In the genomic region with DNA sequence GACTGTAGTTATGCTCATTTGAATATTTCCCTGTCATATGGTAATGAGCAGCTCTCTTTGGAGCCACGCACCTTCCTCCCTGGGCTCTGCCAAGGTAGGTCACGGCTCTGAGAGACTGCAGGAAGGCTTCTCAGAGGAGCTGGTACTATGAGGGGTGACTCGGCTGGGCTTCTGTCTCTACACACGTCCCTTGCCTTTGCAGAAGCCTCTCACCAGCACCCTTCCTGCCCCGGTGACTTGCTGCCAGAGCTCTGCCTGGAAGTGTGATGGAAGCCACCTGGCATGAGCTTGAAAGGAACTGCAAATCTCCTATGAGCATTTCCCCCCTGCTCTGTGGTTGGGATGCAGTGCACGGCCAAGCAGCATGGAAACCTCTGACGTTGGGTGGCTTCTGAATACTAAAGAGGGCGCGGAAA, we compare ENCODE assay signal across 23 cellular contexts.
DNase-seq lines count a peak whose midpoint lies in the region; ATAC-seq and TF ChIP-seq lines count a peak whose summit lies in the region.
"Had no signal": no experiment of that assay in that cellular context is flagged by ENCODE, and none has a peak within 500 bp of the region (broad histone marks: within the 10 kb centered on the region; RNA-seq: fewer than 3 reads in every experiment).

No MANE protein-coding gene starts in this region.

- peak overlapping the region; percentile 24; the same call in 1 of the 2 replicates for H3K27ac Mint-ChIP-seq in GM23338
- H3K27ac Mint-ChIP-seq: activated CD8-positive, alpha-beta memory T cell treated with anti-CD3 and anti-CD28 coated beads, Interleukin-2, amount 10 ng/mL, durations not matched to agents 7 days and 5 days; CD8-positive, alpha-beta T cell; endodermal cell; naive thymus-derived CD8-positive, alpha-beta T cell; progenitor cell of endocrine pancreas had no signal

- ATAC-seq in GM23338 (peak; percentile 44), foreskin keratinocyte (peak; percentile 68), GM19324 (IDR thresholded peaks at IDR 0.05; ENCODE audit: low FRiP score, unreplicated experiment) (no peak), heart right ventricle (no peak)
- ATAC-seq: activated CD8-positive, alpha-beta memory T cell treated with anti-CD3 and anti-CD28 coated beads, Interleukin-2, amount 10 ng/mL, durations not matched to agents 7 days and 5 days; CD8-positive, alpha-beta T cell; naive thymus-derived CD8-positive, alpha-beta T cell had no signal

- 44 to 53% methylated on average over 9 of the region's 9 CpGs for WGBS in heart right ventricle, 2 donors
- WGBS in testis, 2 donors = 62 to 79% methylated on average over 9 of the region's 9 CpGs

- H3K4me2 ChIP-seq in GM23338 = no peak overlapping the region
- H3K4me2 ChIP-seq: hepatocyte had no signal

- no peak for TF ChIP-seq POLR2A in testis (IDR thresholded peaks at IDR 0.05)

- H3K27me3 Mint-ChIP-seq in GM23338 (ENCODE audit: insufficient read depth, low read depth, poor library complexity) = peaks cover 6% of the 10 kb centered on the region

- peaks cover 5% of the 10 kb centered on the region; the same call in 2 of the 3 replicates for H3K9me3 Mint-ChIP-seq in GM23338
- H3K9me3 Mint-ChIP-seq: CD8-positive, alpha-beta T cell; endodermal cell had no signal

- H3K36me3 ChIP-seq in GM23338 (ENCODE audit: insufficient read depth) (no peaks in the 10 kb centered on the region), heart right ventricle (no peaks in the 10 kb centered on the region), testis (ENCODE audit: low read depth, missing control alignments) (no peaks in the 10 kb centered on the region)
- H3K36me3 ChIP-seq: stomach, vagina had no signal

- no peak for DNase-seq in GM23338 (ENCODE audit: low spot score)
- DNase-seq in anterior cingulate cortex (lab: John Stamatoyannopoulos, UW) = peak in 36 of 58 donors; percentile 15 to 68 (median 38)
- no peak for DNase-seq in foreskin keratinocyte
- peak; percentile 50 for DNase-seq in putamen (ENCODE audit: low spot score)
- DNase-seq in heart right ventricle = no peak
- no peak for DNase-seq in testis
- no peak for DNase-seq in activated T-cell treated with anti-CD3 and anti-CD28 coated beads, Interleukin-2, amount 50 U/mL, for 1 hour
- DNase-seq: activated CD4-positive, alpha-beta T cell treated with anti-CD3 and anti-CD28 coated beads for 4 hours; activated CD8-positive, alpha-beta memory T cell treated with anti-CD3 and anti-CD28 coated beads, Interleukin-2, amount 10 ng/mL, durations not matched to agents 7 days and 5 days; CD8-positive, alpha-beta T cell; naive thymus-derived CD8-positive, alpha-beta T cell; NCI-H1417; NCI-H524 treated with DMSO at 0.1 percent for 48 hours; Right ventricle myocardium superior; stimulated activated CD4-positive, alpha-beta T cell treated with anti-CD3 and anti-CD28 coated beads, Interleukin-4, amount 100 ng/mL, for 1 hour; stomach; SW 1271 had no signal

- H3K4me1 ChIP-seq in GM23338 (ENCODE audit: insufficient read depth) (no peaks in the 10 kb centered on the region), foreskin keratinocyte (no peaks in the 10 kb centered on the region), heart right ventricle (peaks cover 0 to 9% (median 0%) of the 10 kb centered on the region in 9 donors), testis (no peaks in the 10 kb centered on the region)
- H3K4me1 ChIP-seq: stomach, vagina had no signal

- no peak for TF ChIP-seq CTCF in GM23338 (conservative IDR thresholded peaks at IDR 0.05; ENCODE audit: low read depth in 2 of 2)
- TF ChIP-seq CTCF in foreskin keratinocyte (conservative IDR thresholded peaks at IDR 0.05) = no peak
- no peak for TF ChIP-seq CTCF in heart right ventricle (IDR thresholded peaks at IDR 0.05)
- no peak for TF ChIP-seq CTCF in testis (IDR thresholded peaks at IDR 0.05)

- peaks cover 9% of the 10 kb centered on the region; the same call in 1 of the 2 replicates for H3K9me2 ChIP-seq in GM23338 (ENCODE audit: insufficient read depth)

- intact Hi-C loops in heart right ventricle (cut with DNase I) (no loop called here), testis (cut with DNase I; ENCODE audit: low total_unique reads) (no loop called here)

- H2AFZ ChIP-seq in GM23338 = no peak overlapping the region
- H2AFZ ChIP-seq: hepatocyte had no signal

- H3K9me3 ChIP-seq in heart right ventricle = no peaks in the 10 kb centered on the region
- no peaks in the 10 kb centered on the region for H3K9me3 ChIP-seq in testis
- H3K9me3 ChIP-seq: stomach, vagina had no signal

- H3K36me3 Mint-ChIP-seq in GM23338 (ENCODE audit: low read depth) = no peaks in the 10 kb centered on the region
- H3K36me3 Mint-ChIP-seq: activated CD8-positive, alpha-beta memory T cell treated with anti-CD3 and anti-CD28 coated beads, Interleukin-2, amount 10 ng/mL, durations not matched to agents 7 days and 5 days; CD8-positive, alpha-beta T cell; naive thymus-derived CD8-positive, alpha-beta T cell had no signal

- no peak overlapping the region for H3K4me3 Mint-ChIP-seq in GM23338
- H3K4me3 Mint-ChIP-seq: activated CD8-positive, alpha-beta memory T cell treated with anti-CD3 and anti-CD28 coated beads, Interleukin-2, amount 10 ng/mL, durations not matched to agents 7 days and 5 days; CD8-positive, alpha-beta T cell; endodermal cell; naive thymus-derived CD8-positive, alpha-beta T cell had no signal

- H3K27ac ChIP-seq in GM23338 (ENCODE audit: low read depth) = no peak overlapping the region
- peak overlapping the region; percentile 66 for H3K27ac ChIP-seq in foreskin keratinocyte
- no peak overlapping the region for H3K27ac ChIP-seq in heart right ventricle
- no peak overlapping the region for H3K27ac ChIP-seq in testis
- H3K27ac ChIP-seq: hepatocyte, skin epidermis, stomach, vagina had no signal

- H3K4me3 ChIP-seq in GM23338 = no peak overlapping the region
- H3K4me3 ChIP-seq in heart right ventricle = no peak overlapping the region
- no peak overlapping the region for H3K4me3 ChIP-seq in testis
- H3K4me3 ChIP-seq: hepatocyte, skin epidermis, stomach, vagina had no signal

- H3K79me2 ChIP-seq in GM23338 (replicated peaks; ENCODE audit: insufficient read depth) = no peaks in the 10 kb centered on the region
- H3K79me2 ChIP-seq: hepatocyte had no signal

- H3K27me3 ChIP-seq in GM23338 (ENCODE audit: insufficient read depth) (no peaks in the 10 kb centered on the region), foreskin keratinocyte (no peaks in the 10 kb centered on the region), heart right ventricle (peaks cover 0 to 5% (median 0%) of the 10 kb centered on the region in 7 donors), testis (no peaks in the 10 kb centered on the region)
- H3K27me3 ChIP-seq: hepatocyte, vagina had no signal

- H4K20me1 ChIP-seq in GM23338 (replicated peaks; ENCODE audit: insufficient read depth) = no peaks in the 10 kb centered on the region

- peaks cover 14% of the 10 kb centered on the region for H3K4me1 Mint-ChIP-seq in GM23338
- H3K4me1 Mint-ChIP-seq: activated CD8-positive, alpha-beta memory T cell treated with anti-CD3 and anti-CD28 coated beads, Interleukin-2, amount 10 ng/mL, durations not matched to agents 7 days and 5 days; endodermal cell; naive thymus-derived CD8-positive, alpha-beta T cell had no signal

- H3F3A ChIP-seq in GM23338 (replicated peaks; ENCODE audit: low read depth) = no peaks in the 10 kb centered on the region

TF ChIP-seq in GM23338, 12 proteins besides CTCF, POLR2A, EP300 and RAD21 (continues in another document):
- TF ChIP-seq ZNF114 (CRISPR knock-in tag; IDR thresholded peaks at IDR 0.05) = no peak
- no peak for TF ChIP-seq CREB1 (CRISPR knock-in tag; IDR thresholded peaks at IDR 0.05; ENCODE audit: low read depth)
- TF ChIP-seq STAT1 (IDR thresholded peaks at IDR 0.05; ENCODE audit: unreplicated experiment) = no peak
- no peak for TF ChIP-seq JUNB (IDR thresholded peaks at IDR 0.05; ENCODE audit: unreplicated experiment)
- TF ChIP-seq, protein P1, sequence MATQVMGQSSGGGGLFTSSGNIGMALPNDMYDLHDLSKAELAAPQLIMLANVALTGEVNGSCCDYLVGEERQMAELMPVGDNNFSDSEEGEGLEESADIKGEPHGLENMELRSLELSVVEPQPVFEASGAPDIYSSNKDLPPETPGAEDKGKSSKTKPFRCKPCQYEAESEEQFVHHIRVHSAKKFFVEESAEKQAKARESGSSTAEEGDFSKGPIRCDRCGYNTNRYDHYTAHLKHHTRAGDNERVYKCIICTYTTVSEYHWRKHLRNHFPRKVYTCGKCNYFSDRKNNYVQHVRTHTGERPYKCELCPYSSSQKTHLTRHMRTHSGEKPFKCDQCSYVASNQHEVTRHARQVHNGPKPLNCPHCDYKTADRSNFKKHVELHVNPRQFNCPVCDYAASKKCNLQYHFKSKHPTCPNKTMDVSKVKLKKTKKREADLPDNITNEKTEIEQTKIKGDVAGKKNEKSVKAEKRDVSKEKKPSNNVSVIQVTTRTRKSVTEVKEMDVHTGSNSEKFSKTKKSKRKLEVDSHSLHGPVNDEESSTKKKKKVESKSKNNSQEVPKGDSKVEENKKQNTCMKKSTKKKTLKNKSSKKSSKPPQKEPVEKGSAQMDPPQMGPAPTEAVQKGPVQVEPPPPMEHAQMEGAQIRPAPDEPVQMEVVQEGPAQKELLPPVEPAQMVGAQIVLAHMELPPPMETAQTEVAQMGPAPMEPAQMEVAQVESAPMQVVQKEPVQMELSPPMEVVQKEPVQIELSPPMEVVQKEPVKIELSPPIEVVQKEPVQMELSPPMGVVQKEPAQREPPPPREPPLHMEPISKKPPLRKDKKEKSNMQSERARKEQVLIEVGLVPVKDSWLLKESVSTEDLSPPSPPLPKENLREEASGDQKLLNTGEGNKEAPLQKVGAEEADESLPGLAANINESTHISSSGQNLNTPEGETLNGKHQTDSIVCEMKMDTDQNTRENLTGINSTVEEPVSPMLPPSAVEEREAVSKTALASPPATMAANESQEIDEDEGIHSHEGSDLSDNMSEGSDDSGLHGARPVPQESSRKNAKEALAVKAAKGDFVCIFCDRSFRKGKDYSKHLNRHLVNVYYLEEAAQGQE (IDR thresholded peaks at IDR 0.05; ENCODE audit: unreplicated experiment) = no peak
- no peak for TF ChIP-seq EZH2 (IDR thresholded peaks at IDR 0.05; ENCODE audit: low read depth, unreplicated experiment)
- TF ChIP-seq NANOG (IDR thresholded peaks at IDR 0.05; ENCODE audit: borderline replicate concordance) = no peak
- no peak for TF ChIP-seq ZNF331 (CRISPR knock-in tag; IDR thresholded peaks at IDR 0.05; ENCODE audit: low read depth)

Comparison
In these comparisons a context has a peak if more than half of its experiments do, and no peak if none do; other contexts are left out.
1. ATAC-seq: peak in GM23338 (single experiment) and foreskin keratinocyte (single experiment); none in GM19324 (single experiment) and heart right ventricle (0 of 8).
2. DNase-seq: peak in anterior cingulate cortex (36 of 58) and putamen (single experiment); none in GM23338 (single experiment), foreskin keratinocyte (0 of 2), heart right ventricle (0 of 2), testis (single experiment) and activated T-cell treated with anti-CD3 and anti-CD28 coated beads, Interleukin-2, amount 50 U/mL, for 1 hour (single experiment).